Comparison of ENCODE assay signal across 1 cellular context in genomic region chr14:99603471-99603933, GRCh38.
A peak's percentile ranks its signal among the peaks of the same experiment; 100 is the strongest.
TF ChIP-seq lines count a peak whose summit lies in the region.

No MANE protein-coding gene starts in this region.

TF ChIP-seq in HepG2, 621 proteins besides CTCF, POLR2A, EP300 and RAD21 (continued from another document and continues in another):
- TF ChIP-seq BCLAF1 (IDR thresholded peaks at IDR 0.05): no peak
- TF ChIP-seq MLLT10 (CRISPR knock-in tag; IDR thresholded peaks at IDR 0.05): no peak
- TF ChIP-seq TGIF2 (CRISPR knock-in tag; IDR thresholded peaks at IDR 0.05): peak; percentile 43; the same call in 1 of the 2 replicates
- TF ChIP-seq, protein P1, sequence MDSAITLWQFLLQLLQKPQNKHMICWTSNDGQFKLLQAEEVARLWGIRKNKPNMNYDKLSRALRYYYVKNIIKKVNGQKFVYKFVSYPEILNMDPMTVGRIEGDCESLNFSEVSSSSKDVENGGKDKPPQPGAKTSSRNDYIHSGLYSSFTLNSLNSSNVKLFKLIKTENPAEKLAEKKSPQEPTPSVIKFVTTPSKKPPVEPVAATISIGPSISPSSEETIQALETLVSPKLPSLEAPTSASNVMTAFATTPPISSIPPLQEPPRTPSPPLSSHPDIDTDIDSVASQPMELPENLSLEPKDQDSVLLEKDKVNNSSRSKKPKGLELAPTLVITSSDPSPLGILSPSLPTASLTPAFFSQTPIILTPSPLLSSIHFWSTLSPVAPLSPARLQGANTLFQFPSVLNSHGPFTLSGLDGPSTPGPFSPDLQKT (CRISPR knock-in tag; IDR thresholded peaks at IDR 0.05; ENCODE audit: borderline replicate concordance): peak; percentile 96; the same call in 1 of the 2 replicates
- peak; percentile 97 for TF ChIP-seq SATB2 (CRISPR knock-in tag; IDR thresholded peaks at IDR 0.05)
- peak; percentile 77; the same call in 1 of the 2 replicates for TF ChIP-seq SMAD9 (CRISPR knock-in tag; IDR thresholded peaks at IDR 0.05)
- no peak for TF ChIP-seq DRAP1 (CRISPR knock-in tag; IDR thresholded peaks at IDR 0.05)
- TF ChIP-seq NPAS2 (CRISPR knock-in tag; IDR thresholded peaks at IDR 0.05; ENCODE audit: borderline replicate concordance): no peak
- TF ChIP-seq ZSCAN22 (CRISPR knock-in tag; IDR thresholded peaks at IDR 0.05): peak; percentile 83
- TF ChIP-seq CCDC6 (CRISPR knock-in tag; IDR thresholded peaks at IDR 0.05): peak; percentile 82
- no peak for TF ChIP-seq NFIC (IDR thresholded peaks at IDR 0.05; ENCODE audit: low read length)
- TF ChIP-seq ZBTB39 (CRISPR knock-in tag; IDR thresholded peaks at IDR 0.05): peak; percentile 49; the same call in 1 of the 2 replicates
- TF ChIP-seq ZNF460 (CRISPR knock-in tag; IDR thresholded peaks at IDR 0.05; ENCODE audit: borderline replicate concordance): no peak
- TF ChIP-seq, protein P2, sequence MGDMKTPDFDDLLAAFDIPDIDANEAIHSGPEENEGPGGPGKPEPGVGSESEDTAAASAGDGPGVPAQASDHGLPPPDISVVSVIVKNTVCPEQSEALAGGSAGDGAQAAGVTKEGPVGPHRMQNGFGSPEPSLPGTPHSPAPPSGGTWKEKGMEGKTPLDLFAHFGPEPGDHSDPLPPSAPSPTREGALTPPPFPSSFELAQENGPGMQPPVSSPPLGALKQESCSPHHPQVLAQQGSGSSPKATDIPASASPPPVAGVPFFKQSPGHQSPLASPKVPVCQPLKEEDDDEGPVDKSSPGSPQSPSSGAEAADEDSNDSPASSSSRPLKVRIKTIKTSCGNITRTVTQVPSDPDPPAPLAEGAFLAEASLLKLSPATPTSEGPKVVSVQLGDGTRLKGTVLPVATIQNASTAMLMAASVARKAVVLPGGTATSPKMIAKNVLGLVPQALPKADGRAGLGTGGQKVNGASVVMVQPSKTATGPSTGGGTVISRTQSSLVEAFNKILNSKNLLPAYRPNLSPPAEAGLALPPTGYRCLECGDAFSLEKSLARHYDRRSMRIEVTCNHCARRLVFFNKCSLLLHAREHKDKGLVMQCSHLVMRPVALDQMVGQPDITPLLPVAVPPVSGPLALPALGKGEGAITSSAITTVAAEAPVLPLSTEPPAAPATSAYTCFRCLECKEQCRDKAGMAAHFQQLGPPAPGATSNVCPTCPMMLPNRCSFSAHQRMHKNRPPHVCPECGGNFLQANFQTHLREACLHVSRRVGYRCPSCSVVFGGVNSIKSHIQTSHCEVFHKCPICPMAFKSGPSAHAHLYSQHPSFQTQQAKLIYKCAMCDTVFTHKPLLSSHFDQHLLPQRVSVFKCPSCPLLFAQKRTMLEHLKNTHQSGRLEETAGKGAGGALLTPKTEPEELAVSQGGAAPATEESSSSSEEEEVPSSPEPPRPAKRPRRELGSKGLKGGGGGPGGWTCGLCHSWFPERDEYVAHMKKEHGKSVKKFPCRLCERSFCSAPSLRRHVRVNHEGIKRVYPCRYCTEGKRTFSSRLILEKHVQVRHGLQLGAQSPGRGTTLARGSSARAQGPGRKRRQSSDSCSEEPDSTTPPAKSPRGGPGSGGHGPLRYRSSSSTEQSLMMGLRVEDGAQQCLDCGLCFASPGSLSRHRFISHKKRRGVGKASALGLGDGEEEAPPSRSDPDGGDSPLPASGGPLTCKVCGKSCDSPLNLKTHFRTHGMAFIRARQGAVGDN (CRISPR knock-in tag; IDR thresholded peaks at IDR 0.05): peak; percentile 96
- TF ChIP-seq ZNF552 (CRISPR knock-in tag; IDR thresholded peaks at IDR 0.05; ENCODE audit: borderline replicate concordance): peak; percentile 98
- TF ChIP-seq CHD4 (IDR thresholded peaks at IDR 0.05; ENCODE audit: borderline replicate concordance, low read length): no peak
- TF ChIP-seq MXD3 (CRISPR knock-in tag; IDR thresholded peaks at IDR 0.05): peak; percentile 99
- no peak for TF ChIP-seq AGO2 (optimal IDR thresholded peaks at IDR 0.05; ENCODE audit: low read depth, low read length)
- TF ChIP-seq CENPT (CRISPR knock-in tag; IDR thresholded peaks at IDR 0.05; ENCODE audit: low read depth): peak; percentile 99
- 0 out of 2 replicates have a peak, but pooled peaks have one; percentile 49 for TF ChIP-seq ONECUT2 (CRISPR knock-in tag; IDR thresholded peaks at IDR 0.05)
- peak; percentile 90; the same call in 1 of the 2 replicates for TF ChIP-seq THAP8 (CRISPR knock-in tag; IDR thresholded peaks at IDR 0.05; ENCODE audit: borderline replicate concordance)
- TF ChIP-seq ZNF331 (CRISPR knock-in tag; IDR thresholded peaks at IDR 0.05): peak; percentile 72; the same call in 1 of the 2 replicates
- TF ChIP-seq ATRX (CRISPR knock-in tag; IDR thresholded peaks at IDR 0.05; ENCODE audit: borderline replicate concordance): no peak
- TF ChIP-seq FOXJ3 (CRISPR knock-in tag; IDR thresholded peaks at IDR 0.05; ENCODE audit: borderline replicate concordance): no peak
- peak; percentile 2 for TF ChIP-seq RBM39 (IDR thresholded peaks at IDR 0.05; ENCODE audit: low read depth, low read length, poor library complexity, severe bottlenecking)
- peak; percentile 99 for TF ChIP-seq ZFYVE20 (CRISPR knock-in tag; IDR thresholded peaks at IDR 0.05; ENCODE audit: borderline replicate concordance, low read depth)
- TF ChIP-seq TEF (CRISPR knock-in tag; IDR thresholded peaks at IDR 0.05): peak; percentile 86; the same call in 1 of the 2 replicates
- no peak for TF ChIP-seq HNF4G (IDR thresholded peaks at IDR 0.05; ENCODE audit: borderline replicate concordance, low read depth, low read length)
- TF ChIP-seq HNF4G (CRISPR knock-in tag; IDR thresholded peaks at IDR 0.05; ENCODE audit: borderline replicate concordance, low read depth): no peak
- no peak for TF ChIP-seq KAT8 (CRISPR knock-in tag; IDR thresholded peaks at IDR 0.05)
- TF ChIP-seq WIZ (CRISPR knock-in tag; IDR thresholded peaks at IDR 0.05): peak; percentile 84; the same call in 1 of the 2 replicates
- TF ChIP-seq PLSCR1 (CRISPR knock-in tag; IDR thresholded peaks at IDR 0.05; ENCODE audit: borderline replicate concordance): peak; percentile 95
- TF ChIP-seq SIN3B (IDR thresholded peaks at IDR 0.05; ENCODE audit: low read length): no peak
- TF ChIP-seq, protein P3, sequence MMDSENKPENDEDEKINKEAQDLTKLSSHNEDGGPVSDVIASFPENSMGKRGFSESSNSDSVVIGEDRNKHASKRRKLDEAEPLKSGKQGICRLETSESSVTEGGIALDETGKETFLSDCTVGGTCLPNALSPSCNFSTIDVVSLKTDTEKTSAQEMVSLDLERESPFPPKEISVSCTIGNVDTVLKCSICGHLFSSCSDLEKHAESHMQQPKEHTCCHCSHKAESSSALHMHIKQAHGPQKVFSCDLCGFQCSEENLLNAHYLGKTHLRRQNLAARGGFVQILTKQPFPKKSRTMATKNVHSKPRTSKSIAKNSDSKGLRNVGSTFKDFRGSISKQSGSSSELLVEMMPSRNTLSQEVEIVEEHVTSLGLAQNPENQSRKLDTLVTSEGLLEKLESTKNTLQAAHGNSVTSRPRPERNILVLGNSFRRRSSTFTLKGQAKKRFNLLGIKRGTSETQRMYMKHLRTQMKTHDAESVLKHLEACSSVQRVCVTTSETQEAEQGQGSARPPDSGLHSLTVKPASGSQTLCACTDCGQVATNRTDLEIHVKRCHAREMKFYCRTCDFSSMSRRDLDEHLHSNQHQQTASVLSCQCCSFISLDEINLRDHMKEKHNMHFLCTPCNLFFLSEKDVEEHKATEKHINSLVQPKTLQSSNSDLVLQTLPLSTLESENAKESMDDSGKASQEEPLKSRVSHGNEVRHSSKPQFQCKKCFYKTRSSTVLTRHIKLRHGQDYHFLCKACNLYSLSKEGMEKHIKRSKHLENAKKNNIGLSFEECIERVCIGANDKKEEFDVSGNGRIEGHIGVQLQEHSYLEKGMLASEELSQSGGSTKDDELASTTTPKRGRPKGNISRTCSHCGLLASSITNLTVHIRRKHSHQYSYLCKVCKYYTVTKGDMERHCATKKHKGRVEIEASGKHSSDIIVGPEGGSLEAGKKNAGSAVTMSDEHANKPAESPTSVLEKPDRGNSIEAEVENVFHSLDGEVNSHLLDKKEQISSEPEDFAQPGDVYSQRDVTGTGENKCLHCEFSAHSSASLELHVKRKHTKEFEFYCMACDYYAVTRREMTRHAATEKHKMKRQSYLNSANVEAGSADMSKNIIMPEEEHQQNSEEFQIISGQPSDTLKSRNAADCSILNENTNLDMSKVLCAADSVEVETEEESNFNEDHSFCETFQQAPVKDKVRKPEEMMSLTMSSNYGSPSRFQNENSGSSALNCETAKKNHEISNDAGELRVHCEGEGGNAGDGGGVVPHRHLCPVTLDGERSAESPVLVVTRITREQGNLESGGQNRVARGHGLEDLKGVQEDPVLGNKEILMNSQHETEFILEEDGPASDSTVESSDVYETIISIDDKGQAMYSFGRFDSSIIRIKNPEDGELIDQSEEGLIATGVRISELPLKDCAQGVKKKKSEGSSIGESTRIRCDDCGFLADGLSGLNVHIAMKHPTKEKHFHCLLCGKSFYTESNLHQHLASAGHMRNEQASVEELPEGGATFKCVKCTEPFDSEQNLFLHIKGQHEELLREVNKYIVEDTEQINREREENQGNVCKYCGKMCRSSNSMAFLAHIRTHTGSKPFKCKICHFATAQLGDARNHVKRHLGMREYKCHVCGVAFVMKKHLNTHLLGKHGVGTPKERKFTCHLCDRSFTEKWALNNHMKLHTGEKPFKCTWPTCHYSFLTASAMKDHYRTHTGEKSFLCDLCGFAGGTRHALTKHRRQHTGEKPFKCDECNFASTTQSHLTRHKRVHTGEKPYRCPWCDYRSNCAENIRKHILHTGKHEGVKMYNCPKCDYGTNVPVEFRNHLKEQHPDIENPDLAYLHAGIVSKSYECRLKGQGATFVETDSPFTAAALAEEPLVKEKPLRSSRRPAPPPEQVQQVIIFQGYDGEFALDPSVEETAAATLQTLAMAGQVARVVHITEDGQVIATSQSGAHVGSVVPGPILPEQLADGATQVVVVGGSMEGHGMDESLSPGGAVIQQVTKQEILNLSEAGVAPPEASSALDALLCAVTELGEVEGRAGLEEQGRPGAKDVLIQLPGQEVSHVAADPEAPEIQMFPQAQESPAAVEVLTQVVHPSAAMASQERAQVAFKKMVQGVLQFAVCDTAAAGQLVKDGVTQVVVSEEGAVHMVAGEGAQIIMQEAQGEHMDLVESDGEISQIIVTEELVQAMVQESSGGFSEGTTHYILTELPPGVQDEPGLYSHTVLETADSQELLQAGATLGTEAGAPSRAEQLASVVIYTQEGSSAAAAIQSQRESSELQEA (CRISPR knock-in tag; IDR thresholded peaks at IDR 0.05; ENCODE audit: not compliant biosample characterization): no peak
- TF ChIP-seq HOXD1 (CRISPR knock-in tag; IDR thresholded peaks at IDR 0.05): 0 out of 2 replicates have a peak, but pooled peaks have one; percentile 64
- TF ChIP-seq ZNF607 (CRISPR knock-in tag; IDR thresholded peaks at IDR 0.05; ENCODE audit: borderline replicate concordance): peak; percentile 97
- TF ChIP-seq SP1 (IDR thresholded peaks at IDR 0.05): no peak
- peak; percentile 38; the same call in 1 of the 2 replicates for TF ChIP-seq SP1 (CRISPR knock-in tag; IDR thresholded peaks at IDR 0.05)
